ENCODE assay signal across 11 cellular contexts in genomic region chr1:147580200-147580557, GRCh38. TPM values are rescaled to one million over a fixed set of nuclear protein-coding genes. Genes with fewer than 3 reads are reported as not detected.
DNase-seq lines count a peak whose midpoint lies in the region; ATAC-seq and TF ChIP-seq lines count a peak whose summit lies in the region.
"Had no signal": no experiment of that assay in that cellular context is flagged by ENCODE, and none has a peak within 500 bp of the region (broad histone marks: within the 10 kb centered on the region; RNA-seq: fewer than 3 reads in every experiment).

No MANE protein-coding gene starts in this region.

- H3K9me3 ChIP-seq in Caco-2 = no peaks in the 10 kb centered on the region
- H3K9me3 ChIP-seq in mesenchymal stem cell (ENCODE audit: control insufficient read depth, low read length) = no peaks in the 10 kb centered on the region
- H3K9me3 ChIP-seq in trophoblast cell (ENCODE audit: insufficient read depth, low read depth, low read length) = no peaks in the 10 kb centered on the region

- intact Hi-C loops in Caco-2 (cut with micrococcal nuclease; ENCODE audit: unreplicated experiment) = loop anchor here (1.0 kb wide), 1 partner anchor 19 kb away; no protein-coding TSS in a partner anchor

- H4K20me1 ChIP-seq in KMS-11 (ENCODE audit: insufficient read depth) = peaks cover 13% of the 10 kb centered on the region; the same call in 1 of the 2 replicates

- H3K27me3 Mint-ChIP-seq in Caco-2 (ENCODE audit: insufficient read depth, unreplicated experiment) = no peaks in the 10 kb centered on the region

- no peak overlapping the region for H4K12ac ChIP-seq in trophoblast cell (ENCODE audit: low read depth, low read length)

- H3K4me2 ChIP-seq in KMS-11 (peak overlapping the region; percentile 2), mesenchymal stem cell (ENCODE audit: low read length, poor library complexity, severe bottlenecking) (peak overlapping the region; percentile 53), trophoblast cell (ENCODE audit: low read length) (no peak overlapping the region)

- H3K4ac ChIP-seq in mesenchymal stem cell (ENCODE audit: low read depth in 1 of 2, low read length in 2 of 2) (no peak overlapping the region), trophoblast cell (ENCODE audit: low read depth, low read length) (no peak overlapping the region)

- CTCF ChIA-PET in Caco-2 (lab: Charles Lee) = no interaction called here

- 0% methylated on average over 2 of the region's 3 CpGs for WGBS in mesenchymal stem cell
- no CpG with 5 or more reads among the region's 3 CpGs for WGBS in trophoblast cell (ENCODE audit: extremely low coverage, insufficient coverage, insufficient read length)

- H3K4me1 Mint-ChIP-seq in Caco-2 (ENCODE audit: low read depth, unreplicated experiment) = peaks cover 23% of the 10 kb centered on the region

- H3K36me3 Mint-ChIP-seq in Caco-2 (ENCODE audit: insufficient read depth, unreplicated experiment) = no peaks in the 10 kb centered on the region
- H3K36me3 Mint-ChIP-seq: stimulated activated memory B cell treated with anti-CD40 and anti-IgM and Interleukin-4, amounts not matched to agents 10 μg/mL and 1 μg/mL and 100 μg/mL, for 72 hours had no signal

- H3K79me1 ChIP-seq in mesenchymal stem cell (replicated peaks; ENCODE audit: low read length, poor library complexity, severe bottlenecking) (peaks cover 19% of the 10 kb centered on the region), trophoblast cell (ENCODE audit: low read length) (no peaks in the 10 kb centered on the region)

- H3K14ac ChIP-seq in mesenchymal stem cell (ENCODE audit: low read length in 2 of 2) (no peak overlapping the region), trophoblast cell (ENCODE audit: low read length) (no peak overlapping the region)

- H2BK120ac ChIP-seq in mesenchymal stem cell (ENCODE audit: low read depth, low read length) (no peak overlapping the region), trophoblast cell (ENCODE audit: insufficient read depth, low read length, poor library complexity) (no peak overlapping the region)

- H2BK5ac ChIP-seq in mesenchymal stem cell (ENCODE audit: low read depth, low read length, poor library complexity, severe bottlenecking) = peak overlapping the region; percentile 98
- H2BK5ac ChIP-seq in trophoblast cell (ENCODE audit: low read depth, low read length, poor library complexity) = no peak overlapping the region

- H3K36me3 ChIP-seq in Caco-2 (ENCODE audit: control insufficient read depth, insufficient read depth, low read length) (no peaks in the 10 kb centered on the region), KMS-11 (ENCODE audit: insufficient read depth) (no peaks in the 10 kb centered on the region), mesenchymal stem cell (ENCODE audit: control insufficient read depth in 1 of 2, insufficient read depth in 2 of 2, low read depth in 1 of 2, low read length in 2 of 2) (no peaks in the 10 kb centered on the region), trophoblast cell (ENCODE audit: control insufficient read depth in 1 of 2, insufficient read depth in 2 of 2, low read length in 2 of 2) (no peaks in the 10 kb centered on the region), H7 (replicated peaks; ENCODE audit: control insufficient read depth, insufficient read depth, low read length) (no peaks in the 10 kb centered on the region)

- no peak overlapping the region for H2BK15ac ChIP-seq in mesenchymal stem cell (ENCODE audit: low read depth, poor library complexity, severe bottlenecking)

- H3K18ac ChIP-seq in mesenchymal stem cell (ENCODE audit: low read depth in 1 of 2, low read length in 2 of 2) (peak overlapping the region in 1 of 2 experiments; percentile 19), trophoblast cell (ENCODE audit: low read length) (no peak overlapping the region)

- H3K4me3 ChIP-seq in Caco-2 (ENCODE audit: low read depth, low read length) (no peak overlapping the region), KMS-11 (IDR thresholded peaks at IDR 0.05; ENCODE audit: insufficient read depth, low read depth, low read length) (no peak overlapping the region), mesenchymal stem cell (ENCODE audit: insufficient read depth in 1 of 2, low read depth in 1 of 2, low read length in 2 of 2) (peak overlapping the region in 1 of 2 experiments; percentile 17), trophoblast cell (ENCODE audit: low read depth, low read length) (no peak overlapping the region), H7 (ENCODE audit: insufficient read depth, low read depth, low read length) (no peak overlapping the region)

- TSS peak; percentile 78 for BruUV-seq in Caco-2 (replicated peaks; lab: Mats Ljungman, UMichigan)

- no peak overlapping the region for H3K27ac ChIP-seq in KMS-11
- peak overlapping the region; percentile 99 for H3K27ac ChIP-seq in mesenchymal stem cell (ENCODE audit: low read length, poor library complexity, severe bottlenecking)
- no peak overlapping the region for H3K27ac ChIP-seq in trophoblast cell (ENCODE audit: low read depth, low read length)
- H3K27ac ChIP-seq: RWPE1 had no signal

- no peak overlapping the region for H3K9ac ChIP-seq in KMS-11
- no peak overlapping the region for H3K9ac ChIP-seq in mesenchymal stem cell (ENCODE audit: low read length)
- H3K9ac ChIP-seq in trophoblast cell (ENCODE audit: low read length) = no peak overlapping the region

- no peak overlapping the region for H2AFZ ChIP-seq in KMS-11 (ENCODE audit: low read depth)
- no peak overlapping the region for H2AFZ ChIP-seq in mesenchymal stem cell (ENCODE audit: low read depth, low read length)
- H2AFZ ChIP-seq in trophoblast cell (ENCODE audit: insufficient read depth, low read length, poor library complexity) = no peak overlapping the region

- H3K9me3 Mint-ChIP-seq in Caco-2 (ENCODE audit: unreplicated experiment) = no peaks in the 10 kb centered on the region
- H3K9me3 Mint-ChIP-seq: stimulated activated memory B cell treated with anti-CD40 and anti-IgM and Interleukin-4, amounts not matched to agents 10 μg/mL and 1 μg/mL and 100 μg/mL, for 72 hours had no signal

- DNase-seq in Caco-2 (no peak), amniotic epithelial cell (ENCODE audit: low read depth) (peak; percentile 87), mesenchymal stem cell (peak; percentile 88), trophoblast cell (no peak), H7 (no peak), Ammon's horn (ENCODE audit: low spot score) (no peak)
- DNase-seq: GF-D8 had no signal

- peak overlapping the region; percentile 94 for H2AK5ac ChIP-seq in mesenchymal stem cell (ENCODE audit: low read length, severe bottlenecking)
- no peak overlapping the region for H2AK5ac ChIP-seq in trophoblast cell (ENCODE audit: low read length)

- no peak overlapping the region for H3K23ac ChIP-seq in mesenchymal stem cell (ENCODE audit: low read length in 2 of 2)
- no peak overlapping the region for H3K23ac ChIP-seq in trophoblast cell (ENCODE audit: low read length)

- peaks cover 8% of the 10 kb centered on the region; the same call in 1 of the 2 replicates for H3K79me2 ChIP-seq in KMS-11 (ENCODE audit: insufficient read depth, low read depth)
- H3K79me2 ChIP-seq in trophoblast cell (ENCODE audit: control insufficient read depth, insufficient read depth, low read length, poor library complexity) = no peaks in the 10 kb centered on the region

- ATAC-seq in HG02938 (IDR thresholded peaks at IDR 0.05; ENCODE audit: unreplicated experiment) = no peak
- ATAC-seq: stimulated activated memory B cell treated with anti-CD40 and anti-IgM and Interleukin-4, amounts not matched to agents 10 μg/mL and 1 μg/mL and 100 μg/mL, for 72 hours had no signal

- POLR2A ChIA-PET in Caco-2 (lab: Charles Lee) = no interaction called here

- no peaks in the 10 kb centered on the region for H3K27me3 ChIP-seq in Caco-2 (replicated peaks; ENCODE audit: control insufficient read depth, insufficient read depth, low read length)
- H3K27me3 ChIP-seq in KMS-11 (ENCODE audit: insufficient read depth, low read depth) = no peaks in the 10 kb centered on the region
- no peaks in the 10 kb centered on the region for H3K27me3 ChIP-seq in mesenchymal stem cell (ENCODE audit: control insufficient read depth in 1 of 2, insufficient read depth in 1 of 2, low read length in 2 of 2)
- H3K27me3 ChIP-seq in trophoblast cell (ENCODE audit: insufficient read depth, low read length) = no peaks in the 10 kb centered on the region
- H3K27me3 ChIP-seq in H7 (ENCODE audit: control insufficient read depth, insufficient read depth, low read length) = peaks cover 8% of the 10 kb centered on the region

- H4K8ac ChIP-seq in mesenchymal stem cell (ENCODE audit: low read length) = no peak overlapping the region
- no peak overlapping the region for H4K8ac ChIP-seq in trophoblast cell (ENCODE audit: low read depth, low read length)

- peaks cover 38% of the 10 kb centered on the region for H3K4me1 ChIP-seq in Caco-2
- peaks cover 22% of the 10 kb centered on the region for H3K4me1 ChIP-seq in KMS-11 (ENCODE audit: low read depth, poor library complexity, severe bottlenecking)
- peaks cover 1% of the 10 kb centered on the region for H3K4me1 ChIP-seq in mesenchymal stem cell (ENCODE audit: control insufficient read depth, insufficient read depth, low read depth, low read length)
- no peaks in the 10 kb centered on the region for H3K4me1 ChIP-seq in trophoblast cell (ENCODE audit: control insufficient read depth in 1 of 2, insufficient read depth in 2 of 2, low read length in 2 of 2)

- peak overlapping the region; percentile 49 for H3K4me3 Mint-ChIP-seq in Caco-2 (ENCODE audit: unreplicated experiment)
- H3K4me3 Mint-ChIP-seq: stimulated activated memory B cell treated with anti-CD40 and anti-IgM and Interleukin-4, amounts not matched to agents 10 μg/mL and 1 μg/mL and 100 μg/mL, for 72 hours had no signal

- H2BK12ac ChIP-seq in mesenchymal stem cell (ENCODE audit: low read length in 2 of 2) (no peak overlapping the region), trophoblast cell (ENCODE audit: low read length) (no peak overlapping the region)

- H4K91ac ChIP-seq in mesenchymal stem cell (ENCODE audit: low read length) (no peak overlapping the region), trophoblast cell (ENCODE audit: low read depth, low read length) (no peak overlapping the region)

- peak overlapping the region; percentile 46 for H3K27ac Mint-ChIP-seq in Caco-2 (ENCODE audit: unreplicated experiment)
- H3K27ac Mint-ChIP-seq: stimulated activated memory B cell treated with anti-CD40 and anti-IgM and Interleukin-4, amounts not matched to agents 10 μg/mL and 1 μg/mL and 100 μg/mL, for 72 hours had no signal

- TF ChIP-seq CTCF in Caco-2 (IDR thresholded peaks at IDR 0.05; ENCODE audit: insufficient read depth in 1 of 2, low read depth in 1 of 2, low read length in 1 of 2, severe bottlenecking in 1 of 2, unreplicated experiment in 1 of 2) = no peak
- no peak for TF ChIP-seq CTCF in KMS-11 (conservative IDR thresholded peaks at IDR 0.05; ENCODE audit: low read depth, low read length)

RNA-seq across cellular contexts. Expression of gene BCL9, which starts 38.9 kb away (rescaled TPM):
- total RNA-seq in Caco-2 (2022) = 18.0 and 18.4 TPM in 2 replicates
- polyA plus RNA-seq in mesenchymal stem cell (2013, experiment 1 of 2) = 13.1 TPM
- 13.1 TPM for polyA plus RNA-seq in mesenchymal stem cell (2013, experiment 2 of 2)
- polyA plus RNA-seq in trophoblast cell (2013) = 15.8 and 16.4 TPM in 2 replicates
- 34.8 and 35.3 TPM in 2 replicates for total RNA-seq in H7 (2014; rRNA removed; shearing (Covaris generic))

Comparison
In these comparisons a context has a peak if more than half of its experiments do, and no peak if none do; other contexts are left out.
1. DNase-seq: peak in amniotic epithelial cell (single experiment) and mesenchymal stem cell (single experiment); none in Caco-2 (0 of 2), trophoblast cell (0 of 2), H7 (single experiment) and Ammon's horn (single experiment).